In genomic region chr21:16587141-16587570, GRCh38 we compare ENCODE assay signal across 7 cellular contexts.
DNase-seq lines count a peak whose midpoint lies in the region; ATAC-seq, FAIRE-seq and TF ChIP-seq lines count a peak whose summit lies in the region.

No MANE protein-coding gene starts in this region.

- H3K9me3 Mint-ChIP-seq in stimulated activated memory B cell treated with anti-CD40 and anti-IgM and Interleukin-4, amounts not matched to agents 10 μg/mL and 1 μg/mL and 100 μg/mL, for 72 hours, result no peaks in the 10 kb centered on the region

- 23 to 26% methylated on average over 5 of the region's 5 CpGs for WGBS in tibial nerve, 2 donors

- TF ChIP-seq EP300 in tibial nerve (IDR thresholded peaks at IDR 0.05), result peak in 1 of 2 donors; percentile 35

- no peaks in the 10 kb centered on the region for H3K4me1 Mint-ChIP-seq in stimulated activated memory B cell treated with anti-CD40 and anti-IgM and Interleukin-4, amounts not matched to agents 10 μg/mL and 1 μg/mL and 100 μg/mL, for 72 hours

- peaks cover 0 to 8% of the 10 kb centered on the region in 2 donors for H3K4me1 ChIP-seq in ascending aorta
- H3K4me1 ChIP-seq in keratinocyte (ENCODE audit: control insufficient read depth, extremely low read depth, insufficient read depth, low read length), result peaks cover 21% of the 10 kb centered on the region
- H3K4me1 ChIP-seq in tibial nerve, result peaks cover 0 to 55% (median 4%) of the 10 kb centered on the region in 4 donors

- H3K36me3 ChIP-seq in ascending aorta, result no peaks in the 10 kb centered on the region
- H3K36me3 ChIP-seq in keratinocyte (ENCODE audit: control insufficient read depth in 2 of 2, extremely low read depth in 1 of 2, insufficient read depth in 2 of 2, low read length in 2 of 2), result no peaks in the 10 kb centered on the region
- no peaks in the 10 kb centered on the region for H3K36me3 ChIP-seq in tibial nerve

- no peaks in the 10 kb centered on the region for H3K36me3 Mint-ChIP-seq in stimulated activated memory B cell treated with anti-CD40 and anti-IgM and Interleukin-4, amounts not matched to agents 10 μg/mL and 1 μg/mL and 100 μg/mL, for 72 hours

- no peaks in the 10 kb centered on the region for H3K79me2 ChIP-seq in keratinocyte (ENCODE audit: control insufficient read depth, insufficient read depth, low read length)

- peak overlapping the region; percentile 43 to 68 for H3K4me3 ChIP-seq in ascending aorta
- peak overlapping the region; percentile 0 to 64 (median 53) for H3K4me3 ChIP-seq in keratinocyte (ENCODE audit: control insufficient read depth in 2 of 3, extremely low read depth in 1 of 3, insufficient read depth in 2 of 3, low read depth in 1 of 3, low read length in 3 of 3)
- H3K4me3 ChIP-seq in tibial nerve, result peak overlapping the region; percentile 19 to 54 (median 36)

- no peaks in the 10 kb centered on the region for H3K9me1 ChIP-seq in keratinocyte (ENCODE audit: control insufficient read depth, extremely low read depth, insufficient read depth, low read length)

- intact Hi-C loops in ascending aorta (cut with DNase I), result loop anchor here (2.0 to 10.0 kb wide), 3 partner anchors 54 to 1522 kb away; partner anchors contain the start of gene NRIP1

- DNase-seq in M059J (ENCODE audit: low read depth) (peak; percentile 61), ascending aorta (ENCODE audit: low spot score in 2 of 2) (peak; percentile 10 to 77), keratinocyte (ENCODE audit: low read depth, low spot score) (no peak), tibial nerve (ENCODE audit: low spot score in 2 of 2) (peak; percentile 30 to 54), KG1 (lab: John Stamatoyannopoulos, UW) (no peak)

- no peaks in the 10 kb centered on the region for H4K20me1 ChIP-seq in keratinocyte (ENCODE audit: control insufficient read depth, extremely low read depth, insufficient read depth, low read length)

- TF ChIP-seq CTCF in ascending aorta (IDR thresholded peaks at IDR 0.05) (no peak), keratinocyte (optimal IDR thresholded peaks at IDR 0.05 in 1 of 3, IDR thresholded peaks at IDR 0.05 in 1 of 3, conservative IDR thresholded peaks at IDR 0.05 in 1 of 3; ENCODE audit: extremely low read depth in 1 of 3, insufficient read depth in 2 of 3, low read length in 3 of 3) (no peak), tibial nerve (IDR thresholded peaks at IDR 0.05) (no peak)

- no peak for ATAC-seq in stimulated activated memory B cell treated with anti-CD40 and anti-IgM and Interleukin-4, amounts not matched to agents 10 μg/mL and 1 μg/mL and 100 μg/mL, for 72 hours
- ATAC-seq in HG03108 (IDR thresholded peaks at IDR 0.05; ENCODE audit: unreplicated experiment), result no peak

- peak overlapping the region; percentile 95 for H2AFZ ChIP-seq in keratinocyte (ENCODE audit: control insufficient read depth, low read length)

- peak overlapping the region; percentile 98 for H3K4me2 ChIP-seq in keratinocyte (ENCODE audit: control insufficient read depth, extremely low read depth, insufficient read depth, low read depth, low read length)

- H3K27ac ChIP-seq in ascending aorta, result peak overlapping the region; percentile 49 to 73
- peak overlapping the region; percentile 91 for H3K27ac ChIP-seq in keratinocyte (ENCODE audit: control insufficient read depth, insufficient read depth, low read length)
- peak overlapping the region; percentile 63 to 93 (median 78) for H3K27ac ChIP-seq in tibial nerve

- TF ChIP-seq POLR2A in tibial nerve (IDR thresholded peaks at IDR 0.05), result no peak

- no peak overlapping the region for H3K27ac Mint-ChIP-seq in stimulated activated memory B cell treated with anti-CD40 and anti-IgM and Interleukin-4, amounts not matched to agents 10 μg/mL and 1 μg/mL and 100 μg/mL, for 72 hours

- H3K9me3 ChIP-seq in ascending aorta (no peaks in the 10 kb centered on the region), keratinocyte (ENCODE audit: control insufficient read depth, low read depth, low read length) (no peaks in the 10 kb centered on the region), tibial nerve (no peaks in the 10 kb centered on the region)

- FAIRE-seq in keratinocyte (lab: Jason Lieb, UNC), result peak; percentile 92

- no peak overlapping the region for H3K4me3 Mint-ChIP-seq in stimulated activated memory B cell treated with anti-CD40 and anti-IgM and Interleukin-4, amounts not matched to agents 10 μg/mL and 1 μg/mL and 100 μg/mL, for 72 hours

- dilution Hi-C loops in keratinocyte (cut with MboI; ENCODE audit: extremely low pct_ligation_motif_present, low sequenced_read_pairs), result no loop called here

- peak overlapping the region; percentile 68 for H3K9ac ChIP-seq in keratinocyte (ENCODE audit: control insufficient read depth, extremely low read depth, insufficient read depth, low read length)

- H3K27me3 Mint-ChIP-seq in stimulated activated memory B cell treated with anti-CD40 and anti-IgM and Interleukin-4, amounts not matched to agents 10 μg/mL and 1 μg/mL and 100 μg/mL, for 72 hours, result no peaks in the 10 kb centered on the region

- no peaks in the 10 kb centered on the region for H3K27me3 ChIP-seq in ascending aorta
- H3K27me3 ChIP-seq in keratinocyte (ENCODE audit: control insufficient read depth, extremely low read depth, insufficient read depth, low read length), result no peaks in the 10 kb centered on the region
- H3K27me3 ChIP-seq in tibial nerve, result no peaks in the 10 kb centered on the region

Comparison
In these comparisons a context has a peak if more than half of its experiments do, and no peak if none do; other contexts are left out.
1. DNase-seq: peak in M059J (single experiment), ascending aorta (2 of 2) and tibial nerve (2 of 2); none in keratinocyte (single experiment) and KG1 (single experiment).
2. Peak in every context shown above with its lines, with median percentiles within 50 percentile points of each other: H3K27ac ChIP-seq and H3K4me3 ChIP-seq.